8 cellular contexts compared by ENCODE assay signal in genomic region chr1:58249729-58250586, GRCh38.
A peak's percentile ranks its signal among the peaks of the same experiment; 100 is the strongest.
DNase-seq lines count a peak whose midpoint lies in the region; ATAC-seq and TF ChIP-seq lines count a peak whose summit lies in the region.

No MANE protein-coding gene starts in this region.

- H3K4me1 ChIP-seq in A673 (ENCODE audit: insufficient read depth, low read length, poor library complexity, severe bottlenecking) (peaks cover 17% of the 10 kb centered on the region), ectodermal cell (ENCODE audit: control insufficient read depth, insufficient read depth, low read length) (peaks cover 13% of the 10 kb centered on the region), lower lobe of right lung (peaks cover 5% of the 10 kb centered on the region), tibial artery (peaks cover 0 to 22% (median 19%) of the 10 kb centered on the region in 4 donors)

- CTCF ChIA-PET in A673 (lab: Charles Lee): no interaction called here

- DNase-seq in A673 (ENCODE audit: low spot score) (peak; percentile 79), NCI-H526 (lab: John Stamatoyannopoulos, UW) (peak; percentile 82 to 90), lower lobe of right lung (no peak), tibial artery (no peak), GM19238 (ENCODE audit: insufficient read length, low spot score) (no peak)

- no peak overlapping the region for H3K27ac ChIP-seq in A673 (ENCODE audit: low read depth, low read length, poor library complexity, severe bottlenecking)
- peak overlapping the region; percentile 53 for H3K27ac ChIP-seq in ectodermal cell (ENCODE audit: insufficient read depth, low read depth, low read length, poor library complexity, severe bottlenecking)
- H3K27ac ChIP-seq in lower lobe of right lung: no peak overlapping the region
- H3K27ac ChIP-seq in tibial artery: no peak overlapping the region

- BruUV-seq in A673 (replicated peaks; lab: Mats Ljungman, UMichigan): no TSS peak

- ATAC-seq in GM18868 (IDR thresholded peaks at IDR 0.05; ENCODE audit: unreplicated experiment): peak; percentile 74
- peak; percentile 33 to 40 for ATAC-seq in lower lobe of right lung
- no peak for ATAC-seq in HG03097 (IDR thresholded peaks at IDR 0.05; ENCODE audit: low FRiP score, unreplicated experiment)

- H3K36me3 ChIP-seq in A673 (ENCODE audit: insufficient read depth, low read length, poor library complexity, severe bottlenecking) (no peaks in the 10 kb centered on the region), ectodermal cell (ENCODE audit: control insufficient read depth, insufficient read depth, low read length) (no peaks in the 10 kb centered on the region), lower lobe of right lung (no peaks in the 10 kb centered on the region), tibial artery (no peaks in the 10 kb centered on the region)

- POLR2A ChIA-PET in A673 (lab: Charles Lee; ENCODE audit: low non-redundant PET): no interaction called here

- H3K27me3 ChIP-seq in A673 (replicated peaks; ENCODE audit: insufficient read depth, low read depth, low read length, poor library complexity) (no peaks in the 10 kb centered on the region), ectodermal cell (ENCODE audit: control insufficient read depth, insufficient read depth, low read length, poor library complexity, severe bottlenecking) (peaks cover 23% of the 10 kb centered on the region), lower lobe of right lung (ENCODE audit: low read depth) (peaks cover 39% of the 10 kb centered on the region), tibial artery (peaks cover 0 to 41% of the 10 kb centered on the region in 2 donors)

- H3K9me3 ChIP-seq in A673 (ENCODE audit: low read depth, low read length, poor library complexity, severe bottlenecking) (no peaks in the 10 kb centered on the region), ectodermal cell (ENCODE audit: control insufficient read depth, low read length) (no peaks in the 10 kb centered on the region), lower lobe of right lung (no peaks in the 10 kb centered on the region), tibial artery (no peaks in the 10 kb centered on the region)

- 0% methylated on average over 82 of the region's 82 CpGs for WGBS in ectodermal cell, 2 experiments

- intact Hi-C loops in A673 (cut with micrococcal nuclease; ENCODE audit: unreplicated experiment): loop anchor here (5.0 kb wide), 2 partner anchors 297 to 543 kb away; partner anchors contain the start of gene OMA1
- intact Hi-C loops in lower lobe of right lung (cut with DNase I): no loop called here
- intact Hi-C loops in tibial artery (cut with DNase I; ENCODE audit: low total_unique reads): no loop called here

- no peak for TF ChIP-seq CTCF in A673 (conservative IDR thresholded peaks at IDR 0.05; ENCODE audit: low read depth, low read length)
- no peak for TF ChIP-seq CTCF in lower lobe of right lung (IDR thresholded peaks at IDR 0.05)
- no peak for TF ChIP-seq CTCF in tibial artery (IDR thresholded peaks at IDR 0.05)

- peak overlapping the region; percentile 57 for H3K4me3 ChIP-seq in A673 (ENCODE audit: low read depth, low read length, poor library complexity, severe bottlenecking)
- peak overlapping the region; percentile 75 for H3K4me3 ChIP-seq in ectodermal cell (ENCODE audit: insufficient read depth, low read depth, low read length)
- H3K4me3 ChIP-seq in lower lobe of right lung: peak overlapping the region; percentile 12
- peak overlapping the region; percentile 6 to 41 for H3K4me3 ChIP-seq in tibial artery

Comparison
In these comparisons a context has a peak if more than half of its experiments do, and no peak if none do; other contexts are left out.
1. DNase-seq: peak in A673 (single experiment) and NCI-H526 (2 of 2); none in lower lobe of right lung (single experiment), tibial artery (0 of 2) and GM19238 (single experiment).
2. H3K4me3 ChIP-seq: peak in every context shown above with its lines; median percentile 75 in ectodermal cell; 57 in A673; 24 in tibial artery; 12 in lower lobe of right lung.